In genomic region chr10:100009793-100010676, GRCh38 we compare ENCODE assay signal across 8 cellular contexts. TPM values are rescaled to one million over a fixed set of nuclear protein-coding genes. Genes with fewer than 3 reads are reported as not detected.
DNase-seq lines count a peak whose midpoint lies in the region; ATAC-seq, FAIRE-seq and TF ChIP-seq lines count a peak whose summit lies in the region.

DNMBP (minus strand) TSS chr10:100009947; CDS start chr10:99972124, 37,823 bp downstream.

- peak; percentile 65 for TF ChIP-seq CTCF in kidney (IDR thresholded peaks at IDR 0.05; ENCODE audit: borderline replicate concordance, extremely low read depth, insufficient read depth)

- H3K9ac ChIP-seq in kidney (ENCODE audit: low read length in 2 of 2) = peak within 1 kb of the TSS; percentile 61 to 83

- peak within 1 kb of the TSS; percentile 87 to 94 for H3K4me3 ChIP-seq in kidney (ENCODE audit: low read length in 2 of 2)

- peak; percentile 63 for DNase-seq in NK-92 treated with Interleukin-12 subunit alpha and Interleukin-12 subunit beta, amount 100 ng/mL, for 24 hours (lab: John Stamatoyannopoulos, UW)
- DNase-seq in NK-92 (lab: John Stamatoyannopoulos, UW; ENCODE audit: unreplicated experiment) (no peak), NCI-H1930 (lab: John Stamatoyannopoulos, UW) (peak; percentile 42 to 80), kidney (peak; percentile 95)
- DNase-seq in central memory CD8-positive, alpha-beta T cell (ENCODE audit: low spot score in 2 of 2) = peak; percentile 59 to 68
- DNase-seq in stimulated activated CD4-positive, alpha-beta T cell treated with anti-CD3 and anti-CD28 coated beads, Interleukin-15, amount 100 ng/mL, for 1 hour (ENCODE audit: low read depth in 1 of 2, low spot score in 1 of 2) = peak; percentile 64 to 80

- H3K4me3 Mint-ChIP-seq in central memory CD8-positive, alpha-beta T cell = peak within 1 kb of the TSS; percentile 89

- peaks cover 10 to 12% of the 10 kb centered on the region in 2 donors for H3K4me1 ChIP-seq in kidney (ENCODE audit: control insufficient read depth in 1 of 2, insufficient read depth in 1 of 2, low read depth in 1 of 2, low read length in 2 of 2)

- H3K36me3 Mint-ChIP-seq in central memory CD8-positive, alpha-beta T cell (ENCODE audit: insufficient read depth) = peaks cover 4% of the 10 kb centered on the region

- H3K4me1 Mint-ChIP-seq in central memory CD8-positive, alpha-beta T cell = peaks cover 37% of the 10 kb centered on the region

- intact Hi-C loops in kidney (cut with DNase I) = no loop called here

- no peaks in the 10 kb centered on the region for H3K9me3 Mint-ChIP-seq in central memory CD8-positive, alpha-beta T cell

- FAIRE-seq in kidney (lab: Jason Lieb, UNC) = no peak

- peak within 1 kb of the TSS; percentile 75 to 91 for H3K27ac ChIP-seq in kidney (ENCODE audit: low read depth in 2 of 2, low read length in 2 of 2)

- peak within 1 kb of the TSS; percentile 26 for H3K27ac Mint-ChIP-seq in central memory CD8-positive, alpha-beta T cell (ENCODE audit: low read depth)

- H3K27me3 Mint-ChIP-seq in central memory CD8-positive, alpha-beta T cell = no peaks in the 10 kb centered on the region

- no peaks in the 10 kb centered on the region for H3K36me3 ChIP-seq in kidney (ENCODE audit: control insufficient read depth in 1 of 2, insufficient read depth in 2 of 2, low read length in 2 of 2)

- H3K9me3 ChIP-seq in kidney (ENCODE audit: control insufficient read depth in 1 of 2, low read length in 2 of 2) = no peaks in the 10 kb centered on the region

- ATAC-seq in HG02852 (IDR thresholded peaks at IDR 0.05; ENCODE audit: unreplicated experiment) = peak; percentile 49
- ATAC-seq in activated CD4-positive, CD25-positive, alpha-beta regulatory T cell treated with anti-CD3 and anti-CD28 coated beads, Interleukin-2, amount 50 U/mL, for 24 hours = peak; percentile 89 to 91
- peak; percentile 96 for ATAC-seq in central memory CD8-positive, alpha-beta T cell (replicated peaks; ENCODE audit: extremely low read depth, poor library complexity, severe bottlenecking)

RNA-seq across cellular contexts. Expression of gene DNMBP, which starts in this region (rescaled TPM):
- 23.7 TPM for total RNA-seq in kidney
- 11.6 TPM for polyA plus RNA-seq in kidney (ENCODE audit: insufficient read depth, low read depth, low replicate concordance)
